In genomic region chr11:29333993-29334780, GRCh38 we compare ENCODE assay signal across 8 cellular contexts.
DNase-seq lines count a peak whose midpoint lies in the region; ATAC-seq and TF ChIP-seq lines count a peak whose summit lies in the region.

No MANE protein-coding gene starts in this region.

- H3K4me3 ChIP-seq in DND-41 (ENCODE audit: low read depth in 1 of 2, low read length in 2 of 2) (no peak overlapping the region), retinal pigment epithelial cell (ENCODE audit: low read length) (no peak overlapping the region)

- H3K27ac ChIP-seq in DND-41 (ENCODE audit: low read length): no peak overlapping the region

- H3K9ac ChIP-seq in DND-41 (ENCODE audit: low read depth, low read length): no peak overlapping the region

- no peak overlapping the region for H2AFZ ChIP-seq in DND-41 (ENCODE audit: low read depth, low read length)

- H3K36me3 ChIP-seq in DND-41 (ENCODE audit: insufficient read depth, low read length): no peaks in the 10 kb centered on the region

- ATAC-seq in DND-41 (ENCODE audit: insufficient read depth, low read depth): no peak
- ATAC-seq in GM19395 (IDR thresholded peaks at IDR 0.05; ENCODE audit: unreplicated experiment): peak; percentile 95
- ATAC-seq in HG03159 (IDR thresholded peaks at IDR 0.05; ENCODE audit: unreplicated experiment): peak; percentile 94

- TF ChIP-seq CTCF in DND-41 (IDR thresholded peaks at IDR 0.05; ENCODE audit: borderline replicate concordance, extremely low read depth, low read length, poor library complexity, severe bottlenecking) (peak; percentile 53), retinal pigment epithelial cell (conservative IDR thresholded peaks at IDR 0.05; ENCODE audit: low read depth, low read length) (peak; percentile 43)

- no peak for DNase-seq in DND-41
- peak; percentile 54 for DNase-seq in NCI-H82 treated with DMSO at 0.1 percent for 48 hours (lab: John Stamatoyannopoulos, UW; ENCODE audit: unreplicated experiment)
- DNase-seq in epidermal melanocyte (ENCODE audit: insufficient read length, low spot score): peak; percentile 54
- no peak for DNase-seq in retinal pigment epithelial cell (ENCODE audit: low read depth)
- no peak for DNase-seq in activated CD8-positive, alpha-beta memory T cell treated with anti-CD3 and anti-CD28 coated beads, Interleukin-2, amount 50 U/mL, for 48 hours
- no peak for DNase-seq in activated CD4-positive, alpha-beta T cell treated with anti-CD3 and anti-CD28 coated beads for 48 hours

- no peak overlapping the region for H3K4me2 ChIP-seq in DND-41 (ENCODE audit: insufficient read depth, low read length)

- H3K79me2 ChIP-seq in DND-41 (ENCODE audit: insufficient read depth, low read length): no peaks in the 10 kb centered on the region

- no peaks in the 10 kb centered on the region for H3K9me3 ChIP-seq in DND-41 (ENCODE audit: insufficient read depth, low read length, severe bottlenecking)

- H4K20me1 ChIP-seq in DND-41 (ENCODE audit: insufficient read depth, low read length): no peaks in the 10 kb centered on the region

- no peaks in the 10 kb centered on the region for H3K27me3 ChIP-seq in DND-41 (ENCODE audit: insufficient read depth, low read length, poor library complexity)

- H3K4me1 ChIP-seq in DND-41 (ENCODE audit: insufficient read depth, low read length): no peaks in the 10 kb centered on the region

Comparison
In these comparisons a context has a peak if more than half of its experiments do, and no peak if none do; other contexts are left out.
1. DNase-seq: peak in NCI-H82 treated with DMSO at 0.1 percent for 48 hours (single experiment) and epidermal melanocyte (single experiment); none in DND-41 (single experiment), retinal pigment epithelial cell (single experiment), activated CD8-positive, alpha-beta memory T cell treated with anti-CD3 and anti-CD28 coated beads, Interleukin-2, amount 50 U/mL, for 48 hours (single experiment) and activated CD4-positive, alpha-beta T cell treated with anti-CD3 and anti-CD28 coated beads for 48 hours (single experiment).